12 cellular contexts compared by ENCODE assay signal in genomic region chr1:94864821-94865220, GRCh38. TPM values are rescaled to one million over a fixed set of nuclear protein-coding genes. Genes with fewer than 3 reads are reported as not detected.
DNase-seq lines count a peak whose midpoint lies in the region; ATAC-seq and TF ChIP-seq lines count a peak whose summit lies in the region.
"Had no signal": no experiment of that assay in that cellular context is flagged by ENCODE, and none has a peak within 500 bp of the region (broad histone marks: within the 10 kb centered on the region; RNA-seq: fewer than 3 reads in every experiment).

No MANE protein-coding gene starts in this region.

- H3K36me3 Mint-ChIP-seq in nephron progenitor cell (ENCODE audit: low read depth), result no peaks in the 10 kb centered on the region
- H3K36me3 Mint-ChIP-seq in T-helper 17 cell (ENCODE audit: low read depth), result peaks cover 2% of the 10 kb centered on the region
- H3K36me3 Mint-ChIP-seq: activated naive CD4-positive, alpha-beta T cell treated with anti-CD3 and anti-CD28 coated beads, Interleukin-2, amount 10 ng/mL, durations not matched to agents 7 days and 5 days had no signal

- no peak for TF ChIP-seq CTCF in nephron progenitor cell (IDR thresholded peaks at IDR 0.05)

- H3K27ac Mint-ChIP-seq in nephron progenitor cell (peak overlapping the region; percentile 66), T-helper 17 cell (no peak overlapping the region)
- H3K27ac Mint-ChIP-seq: activated naive CD4-positive, alpha-beta T cell treated with anti-CD3 and anti-CD28 coated beads, Interleukin-2, amount 10 ng/mL, durations not matched to agents 7 days and 5 days had no signal

- peak; percentile 33 for ATAC-seq in Right ventricle myocardium superior (ENCODE audit: poor library complexity)
- ATAC-seq in right cardiac atrium, result no peak
- ATAC-seq in aorta (ENCODE audit: low FRiP score), result no peak
- no peak for ATAC-seq in T-helper 17 cell
- no peak for ATAC-seq in GM19452 (IDR thresholded peaks at IDR 0.05; ENCODE audit: unreplicated experiment)

- H3K4me1 Mint-ChIP-seq in nephron progenitor cell (peaks cover 70% of the 10 kb centered on the region), T-helper 17 cell (peaks cover 5% of the 10 kb centered on the region)
- H3K4me1 Mint-ChIP-seq: activated naive CD4-positive, alpha-beta T cell treated with anti-CD3 and anti-CD28 coated beads, Interleukin-2, amount 10 ng/mL, durations not matched to agents 7 days and 5 days had no signal

- H3K27me3 Mint-ChIP-seq in nephron progenitor cell (ENCODE audit: low read depth, poor library complexity) (no peaks in the 10 kb centered on the region), T-helper 17 cell (peaks cover 19% of the 10 kb centered on the region)

- H3K4me3 Mint-ChIP-seq in nephron progenitor cell (peak overlapping the region; percentile 67), T-helper 17 cell (no peak overlapping the region)
- H3K4me3 Mint-ChIP-seq: activated naive CD4-positive, alpha-beta T cell treated with anti-CD3 and anti-CD28 coated beads, Interleukin-2, amount 10 ng/mL, durations not matched to agents 7 days and 5 days had no signal

- H3K9me3 Mint-ChIP-seq in nephron progenitor cell, result no peaks in the 10 kb centered on the region
- H3K9me3 Mint-ChIP-seq: activated naive CD4-positive, alpha-beta T cell treated with anti-CD3 and anti-CD28 coated beads, Interleukin-2, amount 10 ng/mL, durations not matched to agents 7 days and 5 days had no signal

- no peak overlapping the region for H3K27ac ChIP-seq in right cardiac atrium (ENCODE audit: low read length)
- peak overlapping the region; percentile 69 to 97 for H3K27ac ChIP-seq in aorta (ENCODE audit: low read depth in 1 of 2, low read length in 2 of 2)

- intact Hi-C loops in Right ventricle myocardium superior (cut with DNase I) (loop anchor here (5.0 kb wide), 1 partner anchor 47 kb away; no protein-coding TSS in a partner anchor), right cardiac atrium (cut with DNase I) (loop anchor here in 3 of 4 donors (5.0 to 10.0 kb wide), 2 partner anchors 60 to 62 kb away; partner anchors contain the start of gene CNN3 (in 3 of the 3)), aorta (cut with DNase I) (loop anchor here (1.0 to 5.0 kb wide), 3 partner anchors 19 to 157 kb away; partner anchors contain the start of gene CNN3 (in 1 of the 2))

- no peaks in the 10 kb centered on the region for H3K36me3 ChIP-seq in aorta (ENCODE audit: control insufficient read depth in 1 of 2, insufficient read depth in 2 of 2, low read length in 1 of 2)

- no peak overlapping the region for H3K4me3 ChIP-seq in right cardiac atrium (ENCODE audit: low read length)
- H3K4me3 ChIP-seq in aorta (ENCODE audit: low read length in 2 of 2), result no peak overlapping the region

- H3K4me1 ChIP-seq in right cardiac atrium (ENCODE audit: control insufficient read depth, insufficient read depth, low read length) (peaks cover 12% of the 10 kb centered on the region), aorta (ENCODE audit: control insufficient read depth in 1 of 2, insufficient read depth in 2 of 2, low read length in 2 of 2) (peaks cover 7 to 8% of the 10 kb centered on the region in 2 donors)

- H3K9me3 ChIP-seq in right cardiac atrium (ENCODE audit: control insufficient read depth, low read length) (no peaks in the 10 kb centered on the region), aorta (ENCODE audit: control insufficient read depth, low read length) (no peaks in the 10 kb centered on the region), T-helper 17 cell (ENCODE audit: control insufficient read depth, low read length, poor library complexity, severe bottlenecking) (peaks cover 3% of the 10 kb centered on the region)

- DNase-seq in Right ventricle myocardium superior, result no peak
- no peak for DNase-seq in right cardiac atrium
- peak; percentile 46 for DNase-seq in fibroblast of gingiva (ENCODE audit: low read depth)
- peak; percentile 35 for DNase-seq in nephron progenitor cell
- no peak for DNase-seq in aorta
- DNase-seq in T-helper 17 cell, result no peak
- DNase-seq in NCI-H187 treated with DMSO at 0.1 percent for 48 hours (lab: John Stamatoyannopoulos, UW), result no peak
- DNase-seq: activated naive CD4-positive, alpha-beta T cell treated with anti-CD3 and anti-CD28 coated beads, Interleukin-2, amount 10 ng/mL, durations not matched to agents 7 days and 5 days; NCI-H1417; OCI-M1; stimulated activated naive CD4-positive, alpha-beta T cell treated with Interleukin-2 at 50 U/mL for 16 hours had no signal

- WGBS in right cardiac atrium, result 64% methylated on average over 9 of the region's 9 CpGs
- WGBS in aorta, 2 donors, result 57 to 64% methylated on average over 9 of the region's 9 CpGs

- no peaks in the 10 kb centered on the region for H3K27me3 ChIP-seq in right cardiac atrium (ENCODE audit: control insufficient read depth, insufficient read depth)
- H3K27me3 ChIP-seq in aorta (ENCODE audit: control insufficient read depth in 1 of 2, insufficient read depth in 2 of 2, low read length in 1 of 2), result no peaks in the 10 kb centered on the region

RNA-seq across cellular contexts. Expression of gene SLC44A3, which starts 44.7 kb away (rescaled TPM):
- total RNA-seq in Right ventricle myocardium superior (3.3 TPM), right cardiac atrium (1 to 10 TPM; 4.4 to 6.5 (median 5.6) TPM), aorta (1 to 10 TPM; 3.3 to 7.2 TPM), T-helper 17 cell (1 to 10 TPM in 1 of 2 donors, under 1 TPM in 1; 0.68 to 2.1 TPM)
- polyA plus RNA-seq in right cardiac atrium (2.2 TPM), aorta (1 to 10 TPM; 2.3 to 5.3 TPM)

Comparison
In these comparisons a context has a peak if more than half of its experiments do, and no peak if none do; other contexts are left out.
1. DNase-seq: peak in fibroblast of gingiva (single experiment) and nephron progenitor cell (single experiment); none in Right ventricle myocardium superior (single experiment), right cardiac atrium (0 of 3), aorta (0 of 2), T-helper 17 cell (0 of 3) and NCI-H187 treated with DMSO at 0.1 percent for 48 hours (single experiment).